10 cellular contexts compared by ENCODE assay signal in the genomic region with DNA sequence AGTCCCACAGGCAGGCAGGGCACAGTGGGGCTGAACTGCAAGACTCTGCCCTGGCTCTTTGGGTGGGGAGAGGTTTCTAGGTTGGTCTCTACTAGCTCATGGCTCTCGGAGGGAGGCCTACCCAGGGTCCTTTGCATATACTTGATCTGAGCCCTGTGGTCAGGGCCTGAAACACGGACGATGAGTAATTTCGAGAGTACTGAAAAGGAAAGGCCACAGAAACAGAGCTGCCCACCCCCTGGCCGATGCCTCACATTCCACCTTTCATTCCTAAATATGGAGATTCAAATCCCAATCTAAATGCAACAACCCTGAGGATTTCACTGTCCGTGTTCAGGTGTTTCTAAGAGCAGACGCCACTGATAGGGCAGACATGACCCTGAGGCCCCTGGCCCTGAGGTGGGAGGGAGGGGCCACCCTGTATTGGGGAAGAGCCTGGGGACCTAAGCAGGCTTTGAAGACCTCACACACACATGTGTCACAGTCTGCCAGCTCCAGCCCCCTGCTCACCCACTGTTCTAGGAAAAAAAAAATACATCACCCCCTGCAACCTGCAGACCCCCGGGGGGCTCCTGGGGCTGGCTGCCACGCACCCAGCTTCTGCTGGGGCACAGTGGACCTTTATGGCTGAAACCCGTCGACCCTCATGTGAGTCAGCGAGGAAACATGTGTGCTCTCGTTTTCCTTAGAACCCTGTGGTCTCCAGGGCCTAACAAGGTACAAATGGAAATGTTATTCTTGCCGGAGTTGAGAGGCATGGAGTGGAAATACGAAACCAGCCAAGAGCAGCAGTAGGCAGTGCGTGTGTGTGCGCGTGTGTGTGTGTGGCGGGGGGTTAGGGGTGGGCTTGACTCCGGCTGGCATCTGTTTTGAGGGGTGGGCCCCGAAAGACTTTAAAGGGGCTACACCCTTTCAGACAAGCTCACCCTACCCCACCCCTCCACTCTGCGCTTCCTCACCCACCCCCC.
DNase-seq lines count a peak whose midpoint lies in the region; ATAC-seq and TF ChIP-seq lines count a peak whose summit lies in the region.
"Had no signal": no experiment of that assay in that cellular context is flagged by ENCODE, and none has a peak within 500 bp of the region (broad histone marks: within the 10 kb centered on the region; RNA-seq: fewer than 3 reads in every experiment).

No MANE protein-coding gene starts in this region.

- H3K27me3 ChIP-seq in gastroesophageal sphincter, result no peaks in the 10 kb centered on the region
- H3K27me3 ChIP-seq: body of pancreas had no signal

- H3K9me3 ChIP-seq in gastroesophageal sphincter, result no peaks in the 10 kb centered on the region
- H3K9me3 ChIP-seq: body of pancreas had no signal

- H3K36me3 ChIP-seq in gastroesophageal sphincter, result no peaks in the 10 kb centered on the region

- no peaks in the 10 kb centered on the region for H3K36me3 Mint-ChIP-seq in chondrocyte (ENCODE audit: low read depth)

- ATAC-seq in GM21381 (IDR thresholded peaks at IDR 0.05; ENCODE audit: unreplicated experiment), result peak; percentile 71
- peak; percentile 63 for ATAC-seq in HG03439 (IDR thresholded peaks at IDR 0.05; ENCODE audit: unreplicated experiment)
- no peak for ATAC-seq in gastroesophageal sphincter
- ATAC-seq: body of pancreas had no signal

- peaks cover 31% of the 10 kb centered on the region for H3K4me1 Mint-ChIP-seq in chondrocyte (ENCODE audit: low read depth)

- TF ChIP-seq CTCF in chondrocyte (IDR thresholded peaks at IDR 0.05), result no peak
- TF ChIP-seq CTCF in gastroesophageal sphincter (IDR thresholded peaks at IDR 0.05), result no peak

- no peaks in the 10 kb centered on the region for H3K4me1 ChIP-seq in gastroesophageal sphincter
- H3K4me1 ChIP-seq: body of pancreas had no signal

- H3K27ac ChIP-seq in gastroesophageal sphincter, result no peak overlapping the region
- H3K27ac ChIP-seq: body of pancreas had no signal

- 58 to 85% methylated on average over 4 to 11 of the region's 22 CpGs for WGBS in gastroesophageal sphincter (ENCODE audit: low coverage in 1 of 2), 2 donors

- H3K27me3 Mint-ChIP-seq in chondrocyte (ENCODE audit: low read depth), result no peaks in the 10 kb centered on the region
- H3K27me3 Mint-ChIP-seq: CD4-positive, alpha-beta T cell had no signal

- peaks cover 3% of the 10 kb centered on the region for H3K9me3 Mint-ChIP-seq in chondrocyte (ENCODE audit: low read depth)
- H3K9me3 Mint-ChIP-seq: CD4-positive, alpha-beta T cell had no signal

- H3K4me3 Mint-ChIP-seq in chondrocyte (ENCODE audit: unreplicated experiment), result peak overlapping the region; percentile 2
- H3K4me3 Mint-ChIP-seq: CD4-positive, alpha-beta T cell had no signal

- peak overlapping the region; percentile 92 for H3K27ac Mint-ChIP-seq in chondrocyte (ENCODE audit: unreplicated experiment)
- H3K27ac Mint-ChIP-seq: CD4-positive, alpha-beta T cell had no signal

- no peak overlapping the region for H3K4me3 ChIP-seq in gastroesophageal sphincter
- H3K4me3 ChIP-seq: body of pancreas had no signal

- DNase-seq in EH (ENCODE audit: low read depth) (peak; percentile 66), chondrocyte (ENCODE audit: low spot score) (no peak), NCI-H446 treated with DMSO at 0.1 percent for 48 hours (lab: John Stamatoyannopoulos, UW) (no peak), DMS153 treated with DMSO at 0.1 percent for 48 hours (lab: John Stamatoyannopoulos, UW; ENCODE audit: unreplicated experiment) (no peak), NCI-H146 (lab: John Stamatoyannopoulos, UW) (no peak)
- DNase-seq: body of pancreas; CD4-positive, alpha-beta T cell had no signal

- no peak for TF ChIP-seq EP300 in gastroesophageal sphincter (IDR thresholded peaks at IDR 0.05)

- TF ChIP-seq POLR2A in gastroesophageal sphincter (IDR thresholded peaks at IDR 0.05), result no peak
